2 cellular contexts compared by ENCODE assay signal in the genomic region with DNA sequence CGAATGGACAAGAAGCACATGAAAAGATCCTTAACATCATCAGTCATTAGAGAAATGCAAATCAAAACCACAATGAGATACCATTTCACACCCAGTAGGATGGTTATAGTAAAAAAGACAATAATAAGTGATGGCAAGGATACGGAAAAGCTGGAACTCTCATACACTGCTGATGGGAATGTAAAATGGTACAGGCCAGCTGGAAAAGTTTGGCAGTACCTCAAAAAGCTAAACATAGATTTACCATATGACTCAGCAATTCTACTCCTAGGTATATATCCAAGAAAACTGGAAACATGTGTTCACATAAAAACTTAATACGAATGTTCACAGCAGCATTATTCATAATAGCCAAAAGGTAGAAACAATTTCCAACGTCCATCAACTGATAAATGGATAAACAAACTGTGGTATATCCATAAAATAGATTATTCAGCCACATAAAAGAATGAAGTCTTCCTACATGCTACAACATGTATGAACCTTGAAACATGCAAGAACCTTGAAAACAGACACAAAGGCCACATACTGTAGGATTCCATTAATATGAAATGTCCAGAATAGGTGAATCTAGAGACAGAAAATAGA.
TF ChIP-seq lines count a peak whose summit lies in the region.

No MANE protein-coding gene starts in this region.

TF ChIP-seq in HepG2, 621 proteins besides CTCF, POLR2A, EP300 and RAD21:
- TF ChIP-seq FOXO1 (CRISPR knock-in tag; IDR thresholded peaks at IDR 0.05) (no peak), JDP2 (CRISPR knock-in tag; IDR thresholded peaks at IDR 0.05; ENCODE audit: borderline replicate concordance) (no peak), ZNF7 (CRISPR knock-in tag; IDR thresholded peaks at IDR 0.05) (peak; percentile 80), ZNF430 (CRISPR knock-in tag; IDR thresholded peaks at IDR 0.05) (no peak), MAFK (conservative IDR thresholded peaks at IDR 0.05 in 1 of 2, IDR thresholded peaks at IDR 0.05 in 1 of 2; ENCODE audit: low read length in 2 of 2) (peak; percentile 52 to 68; a peak in 3 of 4 replicates), NFE2L2 (IDR thresholded peaks at IDR 0.05; ENCODE audit: low read length) (peak; percentile 79), PATZ1 (CRISPR knock-in tag; IDR thresholded peaks at IDR 0.05) (no peak), MAFF (IDR thresholded peaks at IDR 0.05; ENCODE audit: low read depth, low read length) (peak; percentile 58; the same call in 1 of the 2 replicates), MEIS2 (CRISPR knock-in tag; IDR thresholded peaks at IDR 0.05) (no peak), ZFYVE20 (CRISPR knock-in tag; IDR thresholded peaks at IDR 0.05; ENCODE audit: borderline replicate concordance, low read depth) (no peak)
- TF ChIP-seq, protein P1, sequence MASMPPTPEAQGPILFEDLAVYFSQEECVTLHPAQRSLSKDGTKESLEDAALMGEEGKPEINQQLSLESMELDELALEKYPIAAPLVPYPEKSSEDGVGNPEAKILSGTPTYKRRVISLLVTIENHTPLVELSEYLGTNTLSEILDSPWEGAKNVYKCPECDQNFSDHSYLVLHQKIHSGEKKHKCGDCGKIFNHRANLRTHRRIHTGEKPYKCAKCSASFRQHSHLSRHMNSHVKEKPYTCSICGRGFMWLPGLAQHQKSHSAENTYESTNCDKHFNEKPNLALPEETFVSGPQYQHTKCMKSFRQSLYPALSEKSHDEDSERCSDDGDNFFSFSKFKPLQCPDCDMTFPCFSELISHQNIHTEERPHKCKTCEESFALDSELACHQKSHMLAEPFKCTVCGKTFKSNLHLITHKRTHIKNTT (CRISPR knock-in tag; IDR thresholded peaks at IDR 0.05), result no peak
- TF ChIP-seq, protein P2, sequence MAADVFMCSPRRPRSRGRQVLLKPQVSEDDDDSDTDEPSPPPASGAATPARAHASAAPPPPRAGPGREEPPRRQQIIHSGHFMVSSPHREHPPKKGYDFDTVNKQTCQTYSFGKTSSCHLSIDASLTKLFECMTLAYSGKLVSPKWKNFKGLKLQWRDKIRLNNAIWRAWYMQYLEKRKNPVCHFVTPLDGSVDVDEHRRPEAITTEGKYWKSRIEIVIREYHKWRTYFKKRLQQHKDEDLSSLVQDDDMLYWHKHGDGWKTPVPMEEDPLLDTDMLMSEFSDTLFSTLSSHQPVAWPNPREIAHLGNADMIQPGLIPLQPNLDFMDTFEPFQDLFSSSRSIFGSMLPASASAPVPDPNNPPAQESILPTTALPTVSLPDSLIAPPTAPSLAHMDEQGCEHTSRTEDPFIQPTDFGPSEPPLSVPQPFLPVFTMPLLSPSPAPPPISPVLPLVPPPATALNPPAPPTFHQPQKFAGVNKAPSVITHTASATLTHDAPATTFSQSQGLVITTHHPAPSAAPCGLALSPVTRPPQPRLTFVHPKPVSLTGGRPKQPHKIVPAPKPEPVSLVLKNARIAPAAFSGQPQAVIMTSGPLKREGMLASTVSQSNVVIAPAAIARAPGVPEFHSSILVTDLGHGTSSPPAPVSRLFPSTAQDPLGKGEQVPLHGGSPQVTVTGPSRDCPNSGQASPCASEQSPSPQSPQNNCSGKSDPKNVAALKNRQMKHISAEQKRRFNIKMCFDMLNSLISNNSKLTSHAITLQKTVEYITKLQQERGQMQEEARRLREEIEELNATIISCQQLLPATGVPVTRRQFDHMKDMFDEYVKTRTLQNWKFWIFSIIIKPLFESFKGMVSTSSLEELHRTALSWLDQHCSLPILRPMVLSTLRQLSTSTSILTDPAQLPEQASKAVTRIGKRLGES (CRISPR knock-in tag; IDR thresholded peaks at IDR 0.05; ENCODE audit: borderline replicate concordance), result no peak

TF ChIP-seq in SK-N-SH, 30 proteins besides CTCF, POLR2A, EP300 and RAD21:
- TF ChIP-seq, protein P3, sequence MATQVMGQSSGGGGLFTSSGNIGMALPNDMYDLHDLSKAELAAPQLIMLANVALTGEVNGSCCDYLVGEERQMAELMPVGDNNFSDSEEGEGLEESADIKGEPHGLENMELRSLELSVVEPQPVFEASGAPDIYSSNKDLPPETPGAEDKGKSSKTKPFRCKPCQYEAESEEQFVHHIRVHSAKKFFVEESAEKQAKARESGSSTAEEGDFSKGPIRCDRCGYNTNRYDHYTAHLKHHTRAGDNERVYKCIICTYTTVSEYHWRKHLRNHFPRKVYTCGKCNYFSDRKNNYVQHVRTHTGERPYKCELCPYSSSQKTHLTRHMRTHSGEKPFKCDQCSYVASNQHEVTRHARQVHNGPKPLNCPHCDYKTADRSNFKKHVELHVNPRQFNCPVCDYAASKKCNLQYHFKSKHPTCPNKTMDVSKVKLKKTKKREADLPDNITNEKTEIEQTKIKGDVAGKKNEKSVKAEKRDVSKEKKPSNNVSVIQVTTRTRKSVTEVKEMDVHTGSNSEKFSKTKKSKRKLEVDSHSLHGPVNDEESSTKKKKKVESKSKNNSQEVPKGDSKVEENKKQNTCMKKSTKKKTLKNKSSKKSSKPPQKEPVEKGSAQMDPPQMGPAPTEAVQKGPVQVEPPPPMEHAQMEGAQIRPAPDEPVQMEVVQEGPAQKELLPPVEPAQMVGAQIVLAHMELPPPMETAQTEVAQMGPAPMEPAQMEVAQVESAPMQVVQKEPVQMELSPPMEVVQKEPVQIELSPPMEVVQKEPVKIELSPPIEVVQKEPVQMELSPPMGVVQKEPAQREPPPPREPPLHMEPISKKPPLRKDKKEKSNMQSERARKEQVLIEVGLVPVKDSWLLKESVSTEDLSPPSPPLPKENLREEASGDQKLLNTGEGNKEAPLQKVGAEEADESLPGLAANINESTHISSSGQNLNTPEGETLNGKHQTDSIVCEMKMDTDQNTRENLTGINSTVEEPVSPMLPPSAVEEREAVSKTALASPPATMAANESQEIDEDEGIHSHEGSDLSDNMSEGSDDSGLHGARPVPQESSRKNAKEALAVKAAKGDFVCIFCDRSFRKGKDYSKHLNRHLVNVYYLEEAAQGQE (IDR thresholded peaks at IDR 0.05; ENCODE audit: low read depth, low read length), result no peak
- TF ChIP-seq TCF12 (IDR thresholded peaks at IDR 0.05), result peak; percentile 33; the same call in 1 of the 2 replicates
- no peak for TF ChIP-seq RFX5 (IDR thresholded peaks at IDR 0.05; ENCODE audit: low read length)
- TF ChIP-seq PBX3 (IDR thresholded peaks at IDR 0.05), result no peak
TF ChIP-seq in SK-N-SH: peak in this region for 1.
